Comparison of ENCODE assay signal across 3 cellular contexts in the genomic region with DNA sequence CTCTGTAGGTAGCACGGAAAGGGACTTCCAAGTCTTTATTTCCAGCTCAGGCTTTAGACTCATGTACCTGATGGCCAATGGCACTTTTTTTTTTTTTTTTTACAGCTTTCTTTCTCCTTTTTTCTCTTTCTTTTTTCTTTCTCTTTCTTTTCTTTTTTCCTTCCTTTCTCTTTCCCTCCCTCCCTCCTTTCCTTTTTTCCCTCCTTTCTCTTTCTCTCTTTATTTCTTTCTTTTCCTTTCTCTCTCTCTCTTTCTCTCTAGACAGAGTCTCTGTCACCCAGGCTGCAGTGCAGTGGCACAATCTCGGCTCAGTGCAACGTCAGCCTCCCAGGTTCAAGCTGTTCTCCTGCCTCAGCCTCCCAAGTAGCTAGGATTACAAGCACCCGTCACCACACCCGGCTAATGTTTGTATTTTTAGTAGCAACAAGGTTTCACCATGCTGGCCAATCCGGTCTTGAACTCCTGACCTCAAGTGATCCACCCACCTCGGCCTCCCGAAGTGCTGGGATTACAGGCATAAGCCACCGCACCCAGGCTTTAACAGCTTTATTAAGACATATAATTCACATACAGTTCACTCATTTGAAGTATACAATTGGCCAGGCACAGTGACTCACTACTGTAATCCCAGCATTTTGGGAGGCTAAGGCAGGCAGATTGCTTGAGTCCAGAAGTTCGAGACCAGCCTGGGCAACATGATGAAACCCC.
A peak's percentile ranks its signal among the peaks of the same experiment; 100 is the strongest.
TF ChIP-seq lines count a peak whose summit lies in the region.

No MANE protein-coding gene starts in this region.

TF ChIP-seq in HepG2, 621 proteins besides CTCF, POLR2A, EP300 and RAD21:
- 0 out of 2 replicates have a peak, but pooled peaks have one; percentile 23 for TF ChIP-seq ZNF460 (CRISPR knock-in tag; IDR thresholded peaks at IDR 0.05; ENCODE audit: borderline replicate concordance)
- TF ChIP-seq ZNF816 (CRISPR knock-in tag; IDR thresholded peaks at IDR 0.05; ENCODE audit: borderline replicate concordance) = no peak
- no peak for TF ChIP-seq PRMT3 (CRISPR knock-in tag; IDR thresholded peaks at IDR 0.05; ENCODE audit: borderline replicate concordance, low read depth)
- TF ChIP-seq, protein P1, sequence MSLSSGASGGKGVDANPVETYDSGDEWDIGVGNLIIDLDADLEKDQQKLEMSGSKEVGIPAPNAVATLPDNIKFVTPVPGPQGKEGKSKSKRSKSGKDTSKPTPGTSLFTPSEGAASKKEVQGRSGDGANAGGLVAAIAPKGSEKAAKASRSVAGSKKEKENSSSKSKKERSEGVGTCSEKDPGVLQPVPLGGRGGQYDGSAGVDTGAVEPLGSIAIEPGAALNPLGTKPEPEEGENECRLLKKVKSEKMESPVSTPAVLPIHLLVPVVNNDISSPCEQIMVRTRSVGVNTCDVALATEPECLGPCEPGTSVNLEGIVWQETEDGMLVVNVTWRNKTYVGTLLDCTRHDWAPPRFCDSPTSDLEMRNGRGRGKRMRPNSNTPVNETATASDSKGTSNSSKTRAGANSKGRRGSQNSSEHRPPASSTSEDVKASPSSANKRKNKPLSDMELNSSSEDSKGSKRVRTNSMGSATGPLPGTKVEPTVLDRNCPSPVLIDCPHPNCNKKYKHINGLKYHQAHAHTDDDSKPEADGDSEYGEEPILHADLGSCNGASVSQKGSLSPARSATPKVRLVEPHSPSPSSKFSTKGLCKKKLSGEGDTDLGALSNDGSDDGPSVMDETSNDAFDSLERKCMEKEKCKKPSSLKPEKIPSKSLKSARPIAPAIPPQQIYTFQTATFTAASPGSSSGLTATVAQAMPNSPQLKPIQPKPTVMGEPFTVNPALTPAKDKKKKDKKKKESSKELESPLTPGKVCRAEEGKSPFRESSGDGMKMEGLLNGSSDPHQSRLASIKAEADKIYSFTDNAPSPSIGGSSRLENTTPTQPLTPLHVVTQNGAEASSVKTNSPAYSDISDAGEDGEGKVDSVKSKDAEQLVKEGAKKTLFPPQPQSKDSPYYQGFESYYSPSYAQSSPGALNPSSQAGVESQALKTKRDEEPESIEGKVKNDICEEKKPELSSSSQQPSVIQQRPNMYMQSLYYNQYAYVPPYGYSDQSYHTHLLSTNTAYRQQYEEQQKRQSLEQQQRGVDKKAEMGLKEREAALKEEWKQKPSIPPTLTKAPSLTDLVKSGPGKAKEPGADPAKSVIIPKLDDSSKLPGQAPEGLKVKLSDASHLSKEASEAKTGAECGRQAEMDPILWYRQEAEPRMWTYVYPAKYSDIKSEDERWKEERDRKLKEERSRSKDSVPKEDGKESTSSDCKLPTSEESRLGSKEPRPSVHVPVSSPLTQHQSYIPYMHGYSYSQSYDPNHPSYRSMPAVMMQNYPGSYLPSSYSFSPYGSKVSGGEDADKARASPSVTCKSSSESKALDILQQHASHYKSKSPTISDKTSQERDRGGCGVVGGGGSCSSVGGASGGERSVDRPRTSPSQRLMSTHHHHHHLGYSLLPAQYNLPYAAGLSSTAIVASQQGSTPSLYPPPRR (CRISPR knock-in tag; IDR thresholded peaks at IDR 0.05; ENCODE audit: borderline replicate concordance) = no peak
- TF ChIP-seq, protein P2, sequence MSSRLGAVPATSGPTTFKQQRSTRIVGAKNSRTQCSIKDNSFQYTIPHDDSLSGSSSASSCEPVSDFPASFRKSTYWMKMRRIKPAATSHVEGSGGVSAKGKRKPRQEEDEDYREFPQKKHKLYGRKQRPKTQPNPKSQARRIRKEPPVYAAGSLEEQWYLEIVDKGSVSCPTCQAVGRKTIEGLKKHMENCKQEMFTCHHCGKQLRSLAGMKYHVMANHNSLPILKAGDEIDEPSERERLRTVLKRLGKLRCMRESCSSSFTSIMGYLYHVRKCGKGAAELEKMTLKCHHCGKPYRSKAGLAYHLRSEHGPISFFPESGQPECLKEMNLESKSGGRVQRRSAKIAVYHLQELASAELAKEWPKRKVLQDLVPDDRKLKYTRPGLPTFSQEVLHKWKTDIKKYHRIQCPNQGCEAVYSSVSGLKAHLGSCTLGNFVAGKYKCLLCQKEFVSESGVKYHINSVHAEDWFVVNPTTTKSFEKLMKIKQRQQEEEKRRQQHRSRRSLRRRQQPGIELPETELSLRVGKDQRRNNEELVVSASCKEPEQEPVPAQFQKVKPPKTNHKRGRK (CRISPR knock-in tag; IDR thresholded peaks at IDR 0.05) = peak; percentile 84

TF ChIP-seq in K562, 482 proteins besides CTCF, POLR2A, EP300 and RAD21:
- no peak for TF ChIP-seq KLF13 (tag; IDR thresholded peaks at IDR 0.05; ENCODE audit: borderline replicate concordance, low read depth)
- TF ChIP-seq BCOR (IDR thresholded peaks at IDR 0.05) = peak; percentile 44; the same call in 1 of the 2 replicates
- TF ChIP-seq, protein P2 (tag; IDR thresholded peaks at IDR 0.05) = peak; percentile 95
- no peak for TF ChIP-seq ZNF134 (CRISPR knock-in tag; conservative IDR thresholded peaks at IDR 0.05)
- no peak for TF ChIP-seq BMI1 (IDR thresholded peaks at IDR 0.05; ENCODE audit: low read length)
- no peak for TF ChIP-seq MEF2A (IDR thresholded peaks at IDR 0.05; ENCODE audit: control insufficient read depth, low read depth, low read length)
- no peak for TF ChIP-seq YY1 (IDR thresholded peaks at IDR 0.05; ENCODE audit: borderline replicate concordance in 1 of 3, control insufficient read depth in 1 of 3, extremely low read depth in 1 of 3, insufficient read depth in 3 of 3, insufficient read length in 1 of 3, insufficient replicate concordance in 2 of 3, low read depth in 1 of 3, low read length in 2 of 3)
- TF ChIP-seq, protein P3, sequence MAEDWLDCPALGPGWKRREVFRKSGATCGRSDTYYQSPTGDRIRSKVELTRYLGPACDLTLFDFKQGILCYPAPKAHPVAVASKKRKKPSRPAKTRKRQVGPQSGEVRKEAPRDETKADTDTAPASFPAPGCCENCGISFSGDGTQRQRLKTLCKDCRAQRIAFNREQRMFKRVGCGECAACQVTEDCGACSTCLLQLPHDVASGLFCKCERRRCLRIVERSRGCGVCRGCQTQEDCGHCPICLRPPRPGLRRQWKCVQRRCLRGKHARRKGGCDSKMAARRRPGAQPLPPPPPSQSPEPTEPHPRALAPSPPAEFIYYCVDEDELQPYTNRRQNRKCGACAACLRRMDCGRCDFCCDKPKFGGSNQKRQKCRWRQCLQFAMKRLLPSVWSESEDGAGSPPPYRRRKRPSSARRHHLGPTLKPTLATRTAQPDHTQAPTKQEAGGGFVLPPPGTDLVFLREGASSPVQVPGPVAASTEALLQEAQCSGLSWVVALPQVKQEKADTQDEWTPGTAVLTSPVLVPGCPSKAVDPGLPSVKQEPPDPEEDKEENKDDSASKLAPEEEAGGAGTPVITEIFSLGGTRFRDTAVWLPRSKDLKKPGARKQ (CRISPR knock-in tag; IDR thresholded peaks at IDR 0.05) = no peak
- TF ChIP-seq POLR2H (tag; IDR thresholded peaks at IDR 0.05; ENCODE audit: low read depth) = no peak
TF ChIP-seq in K562: peak in this region for 2.

TF ChIP-seq in WTC11, 78 proteins besides CTCF, POLR2A, EP300 and RAD21:
- TF ChIP-seq ZNF121 (CRISPR knock-in tag; IDR thresholded peaks at IDR 0.05) = no peak
- no peak for TF ChIP-seq ZNF671 (CRISPR knock-in tag; IDR thresholded peaks at IDR 0.05)
- TF ChIP-seq, protein P4, sequence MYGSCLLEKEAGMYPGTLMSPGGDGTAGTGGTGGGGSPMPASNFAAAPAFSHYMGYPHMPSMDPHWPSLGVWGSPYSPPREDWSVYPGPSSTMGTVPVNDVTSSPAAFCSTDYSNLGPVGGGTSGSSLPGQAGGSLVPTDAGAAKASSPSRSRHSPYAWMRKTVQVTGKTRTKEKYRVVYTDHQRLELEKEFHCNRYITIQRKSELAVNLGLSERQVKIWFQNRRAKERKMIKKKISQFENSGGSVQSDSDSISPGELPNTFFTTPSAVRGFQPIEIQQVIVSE (CRISPR knock-in tag; IDR thresholded peaks at IDR 0.05; ENCODE audit: borderline replicate concordance) = no peak
- no peak for TF ChIP-seq ZNF232 (CRISPR knock-in tag; IDR thresholded peaks at IDR 0.05)
- no peak for TF ChIP-seq FOXP1 (CRISPR knock-in tag; IDR thresholded peaks at IDR 0.05; ENCODE audit: borderline replicate concordance)
- TF ChIP-seq ZNF423 (CRISPR knock-in tag; IDR thresholded peaks at IDR 0.05) = no peak
- TF ChIP-seq, protein P5, sequence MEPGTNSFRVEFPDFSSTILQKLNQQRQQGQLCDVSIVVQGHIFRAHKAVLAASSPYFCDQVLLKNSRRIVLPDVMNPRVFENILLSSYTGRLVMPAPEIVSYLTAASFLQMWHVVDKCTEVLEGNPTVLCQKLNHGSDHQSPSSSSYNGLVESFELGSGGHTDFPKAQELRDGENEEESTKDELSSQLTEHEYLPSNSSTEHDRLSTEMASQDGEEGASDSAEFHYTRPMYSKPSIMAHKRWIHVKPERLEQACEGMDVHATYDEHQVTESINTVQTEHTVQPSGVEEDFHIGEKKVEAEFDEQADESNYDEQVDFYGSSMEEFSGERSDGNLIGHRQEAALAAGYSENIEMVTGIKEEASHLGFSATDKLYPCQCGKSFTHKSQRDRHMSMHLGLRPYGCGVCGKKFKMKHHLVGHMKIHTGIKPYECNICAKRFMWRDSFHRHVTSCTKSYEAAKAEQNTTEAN (CRISPR knock-in tag; IDR thresholded peaks at IDR 0.05) = no peak
- no peak for TF ChIP-seq CREB1 (CRISPR knock-in tag; IDR thresholded peaks at IDR 0.05)
- TF ChIP-seq, protein P6, sequence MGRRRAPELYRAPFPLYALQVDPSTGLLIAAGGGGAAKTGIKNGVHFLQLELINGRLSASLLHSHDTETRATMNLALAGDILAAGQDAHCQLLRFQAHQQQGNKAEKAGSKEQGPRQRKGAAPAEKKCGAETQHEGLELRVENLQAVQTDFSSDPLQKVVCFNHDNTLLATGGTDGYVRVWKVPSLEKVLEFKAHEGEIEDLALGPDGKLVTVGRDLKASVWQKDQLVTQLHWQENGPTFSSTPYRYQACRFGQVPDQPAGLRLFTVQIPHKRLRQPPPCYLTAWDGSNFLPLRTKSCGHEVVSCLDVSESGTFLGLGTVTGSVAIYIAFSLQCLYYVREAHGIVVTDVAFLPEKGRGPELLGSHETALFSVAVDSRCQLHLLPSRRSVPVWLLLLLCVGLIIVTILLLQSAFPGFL (CRISPR knock-in tag; IDR thresholded peaks at IDR 0.05; ENCODE audit: borderline replicate concordance) = no peak
- TF ChIP-seq, protein P7, sequence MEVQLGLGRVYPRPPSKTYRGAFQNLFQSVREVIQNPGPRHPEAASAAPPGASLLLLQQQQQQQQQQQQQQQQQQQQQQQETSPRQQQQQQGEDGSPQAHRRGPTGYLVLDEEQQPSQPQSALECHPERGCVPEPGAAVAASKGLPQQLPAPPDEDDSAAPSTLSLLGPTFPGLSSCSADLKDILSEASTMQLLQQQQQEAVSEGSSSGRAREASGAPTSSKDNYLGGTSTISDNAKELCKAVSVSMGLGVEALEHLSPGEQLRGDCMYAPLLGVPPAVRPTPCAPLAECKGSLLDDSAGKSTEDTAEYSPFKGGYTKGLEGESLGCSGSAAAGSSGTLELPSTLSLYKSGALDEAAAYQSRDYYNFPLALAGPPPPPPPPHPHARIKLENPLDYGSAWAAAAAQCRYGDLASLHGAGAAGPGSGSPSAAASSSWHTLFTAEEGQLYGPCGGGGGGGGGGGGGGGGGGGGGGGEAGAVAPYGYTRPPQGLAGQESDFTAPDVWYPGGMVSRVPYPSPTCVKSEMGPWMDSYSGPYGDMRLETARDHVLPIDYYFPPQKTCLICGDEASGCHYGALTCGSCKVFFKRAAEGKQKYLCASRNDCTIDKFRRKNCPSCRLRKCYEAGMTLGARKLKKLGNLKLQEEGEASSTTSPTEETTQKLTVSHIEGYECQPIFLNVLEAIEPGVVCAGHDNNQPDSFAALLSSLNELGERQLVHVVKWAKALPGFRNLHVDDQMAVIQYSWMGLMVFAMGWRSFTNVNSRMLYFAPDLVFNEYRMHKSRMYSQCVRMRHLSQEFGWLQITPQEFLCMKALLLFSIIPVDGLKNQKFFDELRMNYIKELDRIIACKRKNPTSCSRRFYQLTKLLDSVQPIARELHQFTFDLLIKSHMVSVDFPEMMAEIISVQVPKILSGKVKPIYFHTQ (CRISPR knock-in tag; IDR thresholded peaks at IDR 0.05) = no peak
- TF ChIP-seq, protein P8, sequence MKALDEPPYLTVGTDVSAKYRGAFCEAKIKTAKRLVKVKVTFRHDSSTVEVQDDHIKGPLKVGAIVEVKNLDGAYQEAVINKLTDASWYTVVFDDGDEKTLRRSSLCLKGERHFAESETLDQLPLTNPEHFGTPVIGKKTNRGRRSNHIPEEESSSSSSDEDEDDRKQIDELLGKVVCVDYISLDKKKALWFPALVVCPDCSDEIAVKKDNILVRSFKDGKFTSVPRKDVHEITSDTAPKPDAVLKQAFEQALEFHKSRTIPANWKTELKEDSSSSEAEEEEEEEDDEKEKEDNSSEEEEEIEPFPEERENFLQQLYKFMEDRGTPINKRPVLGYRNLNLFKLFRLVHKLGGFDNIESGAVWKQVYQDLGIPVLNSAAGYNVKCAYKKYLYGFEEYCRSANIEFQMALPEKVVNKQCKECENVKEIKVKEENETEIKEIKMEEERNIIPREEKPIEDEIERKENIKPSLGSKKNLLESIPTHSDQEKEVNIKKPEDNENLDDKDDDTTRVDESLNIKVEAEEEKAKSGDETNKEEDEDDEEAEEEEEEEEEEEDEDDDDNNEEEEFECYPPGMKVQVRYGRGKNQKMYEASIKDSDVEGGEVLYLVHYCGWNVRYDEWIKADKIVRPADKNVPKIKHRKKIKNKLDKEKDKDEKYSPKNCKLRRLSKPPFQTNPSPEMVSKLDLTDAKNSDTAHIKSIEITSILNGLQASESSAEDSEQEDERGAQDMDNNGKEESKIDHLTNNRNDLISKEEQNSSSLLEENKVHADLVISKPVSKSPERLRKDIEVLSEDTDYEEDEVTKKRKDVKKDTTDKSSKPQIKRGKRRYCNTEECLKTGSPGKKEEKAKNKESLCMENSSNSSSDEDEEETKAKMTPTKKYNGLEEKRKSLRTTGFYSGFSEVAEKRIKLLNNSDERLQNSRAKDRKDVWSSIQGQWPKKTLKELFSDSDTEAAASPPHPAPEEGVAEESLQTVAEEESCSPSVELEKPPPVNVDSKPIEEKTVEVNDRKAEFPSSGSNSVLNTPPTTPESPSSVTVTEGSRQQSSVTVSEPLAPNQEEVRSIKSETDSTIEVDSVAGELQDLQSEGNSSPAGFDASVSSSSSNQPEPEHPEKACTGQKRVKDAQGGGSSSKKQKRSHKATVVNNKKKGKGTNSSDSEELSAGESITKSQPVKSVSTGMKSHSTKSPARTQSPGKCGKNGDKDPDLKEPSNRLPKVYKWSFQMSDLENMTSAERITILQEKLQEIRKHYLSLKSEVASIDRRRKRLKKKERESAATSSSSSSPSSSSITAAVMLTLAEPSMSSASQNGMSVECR (CRISPR knock-in tag; IDR thresholded peaks at IDR 0.05; ENCODE audit: borderline replicate concordance) = no peak
- TF ChIP-seq NFATC4 (CRISPR knock-in tag; IDR thresholded peaks at IDR 0.05) = no peak
TF ChIP-seq in WTC11: peak in this region for 0.
